ENCODE assay signal across 12 cellular contexts in the genomic region with DNA sequence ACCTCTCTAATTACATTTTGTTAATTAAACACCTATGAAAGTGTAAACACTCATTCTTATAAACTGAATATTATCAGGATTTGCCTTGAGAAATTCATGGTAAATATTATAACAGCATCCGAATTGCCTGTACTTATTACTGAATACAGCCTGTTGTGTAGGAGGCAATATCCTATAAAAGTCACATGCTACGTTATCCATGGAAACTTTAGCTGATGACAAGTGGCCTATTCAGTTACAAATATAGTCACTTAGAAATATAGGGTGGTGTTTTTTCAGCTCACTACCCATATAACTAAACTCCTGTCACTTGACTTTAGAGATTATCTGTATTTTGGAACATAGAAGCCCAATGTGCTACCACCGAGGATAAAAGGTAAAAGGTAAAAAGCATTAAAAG.
DNase-seq lines count a peak whose midpoint lies in the region; ATAC-seq and TF ChIP-seq lines count a peak whose summit lies in the region.
"Had no signal": no experiment of that assay in that cellular context is flagged by ENCODE, and none has a peak within 500 bp of the region (broad histone marks: within the 10 kb centered on the region; RNA-seq: fewer than 3 reads in every experiment).

No MANE protein-coding gene starts in this region.

- H3K27me3 ChIP-seq in left ventricle myocardium inferior (ENCODE audit: low read depth): no peaks in the 10 kb centered on the region
- H3K27me3 ChIP-seq in tibial nerve: no peaks in the 10 kb centered on the region

- no peak for TF ChIP-seq EP300 in tibial nerve (IDR thresholded peaks at IDR 0.05)

- no peak for TF ChIP-seq POLR2A in tibial nerve (IDR thresholded peaks at IDR 0.05)

- no peaks in the 10 kb centered on the region for H3K9me3 ChIP-seq in left ventricle myocardium inferior (replicated peaks)
- H3K9me3 ChIP-seq in tibial nerve: no peaks in the 10 kb centered on the region

- H3K4me3 ChIP-seq in left ventricle myocardium inferior (no peak overlapping the region), tibial nerve (no peak overlapping the region)

- 31 to 46% methylated on average over 3 of the region's 3 CpGs for WGBS in tibial nerve, 2 donors

- no peaks in the 10 kb centered on the region for H3K36me3 ChIP-seq in left ventricle myocardium inferior
- no peaks in the 10 kb centered on the region for H3K36me3 ChIP-seq in tibial nerve

- H3K27ac ChIP-seq in left ventricle myocardium inferior (replicated peaks) (peak overlapping the region; percentile 53), epithelial cell of prostate (peak overlapping the region; percentile 63), tibial nerve (peak overlapping the region; percentile 2 to 65 (median 42))

- ATAC-seq in left ventricle myocardium superior: no peak

- DNase-seq in left ventricle myocardium inferior: no peak
- no peak for DNase-seq in left ventricle myocardium superior
- peak; percentile 82 for DNase-seq in SK-MEL-5 (ENCODE audit: low read depth, low spot score)
- DNase-seq in epithelial cell of prostate (ENCODE audit: low read depth, low spot score): no peak
- no peak for DNase-seq in tibial nerve (ENCODE audit: low spot score in 2 of 2)
- DNase-seq in COLO668 (lab: John Stamatoyannopoulos, UW; ENCODE audit: unreplicated experiment): no peak
- no peak for DNase-seq in SHP77 treated with DMSO at 0.1 percent for 48 hours (lab: John Stamatoyannopoulos, UW)
- no peak for DNase-seq in ACHN
- DNase-seq: activated gamma-delta T cell treated with Interleukin-2 at 50 U/mL for 16 hours, cerebellar nuclear complex, left colon, NCI-H524 treated with DMSO at 0.1 percent for 48 hours had no signal

- TF ChIP-seq CTCF in left ventricle myocardium inferior (IDR thresholded peaks at IDR 0.05; ENCODE audit: borderline replicate concordance): no peak
- no peak for TF ChIP-seq CTCF in tibial nerve (IDR thresholded peaks at IDR 0.05)

- intact Hi-C loops in left ventricle myocardium inferior (cut with micrococcal nuclease) (no loop called here), left ventricle myocardium superior (cut with micrococcal nuclease) (loop anchor here (5.0 to 10.0 kb wide), 3 partner anchors 228 to 490 kb away; no protein-coding TSS in a partner anchor)

- in situ Hi-C loops in SK-MEL-5 (cut with HindIII; ENCODE audit: low pct_unique_long_range_greater_than_20kb, low sequenced_read_pairs): no loop called here
- in situ Hi-C loops in ACHN (cut with HindIII; ENCODE audit: low pct_ligation_motif_present, low pct_unique_long_range_greater_than_20kb, low sequenced_read_pairs): no loop called here

- H3K4me1 ChIP-seq in left ventricle myocardium inferior (peaks cover 82% of the 10 kb centered on the region), tibial nerve (peaks cover 0 to 49% (median 15%) of the 10 kb centered on the region in 4 donors)
